11 cellular contexts compared by ENCODE assay signal in the genomic region with DNA sequence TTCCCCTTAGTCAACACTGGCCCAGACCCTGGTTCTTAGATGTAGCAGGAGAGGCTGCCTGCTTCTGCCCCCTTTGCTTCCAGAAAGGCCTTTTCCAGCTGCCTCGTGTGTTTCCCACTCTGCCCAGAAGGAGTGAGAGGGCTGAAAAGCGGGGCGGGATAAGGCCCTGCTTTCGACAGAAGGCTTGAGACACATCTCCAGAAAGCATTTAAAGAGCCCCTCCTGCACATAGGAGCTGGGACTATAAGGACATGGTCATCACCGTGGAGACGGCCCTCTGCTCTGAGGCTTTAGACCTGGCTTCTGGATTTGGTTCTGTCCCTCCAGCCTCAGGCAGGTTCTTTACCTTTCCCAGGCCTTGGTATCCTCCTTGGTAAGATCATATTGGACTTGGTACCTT. TPM values are rescaled to one million over a fixed set of nuclear protein-coding genes. Genes with fewer than 3 reads are reported as not detected.
DNase-seq lines count a peak whose midpoint lies in the region; ATAC-seq and TF ChIP-seq lines count a peak whose summit lies in the region.
"Had no signal": no experiment of that assay in that cellular context is flagged by ENCODE, and none has a peak within 500 bp of the region (broad histone marks: within the 10 kb centered on the region; RNA-seq: fewer than 3 reads in every experiment).

No MANE protein-coding gene starts in this region.

- no peak for ATAC-seq in effector memory CD8-positive, alpha-beta T cell (replicated peaks)
- ATAC-seq in mucosa of descending colon (peak; percentile 27), HG03196 (IDR thresholded peaks at IDR 0.05; ENCODE audit: unreplicated experiment) (no peak)

- no peaks in the 10 kb centered on the region for H3K9me3 ChIP-seq in mucosa of descending colon
- H3K9me3 ChIP-seq in tibial nerve, result no peaks in the 10 kb centered on the region

- H3K36me3 ChIP-seq in mucosa of descending colon (ENCODE audit: low read depth), result peaks cover 8% of the 10 kb centered on the region
- H3K36me3 ChIP-seq in tibial nerve, result peaks cover 0 to 43% (median 5%) of the 10 kb centered on the region in 3 donors

- peak overlapping the region; percentile 27 for H3K27ac Mint-ChIP-seq in activated T-cell treated with anti-CD3 and anti-CD28 coated beads, Interleukin-2, amount 50 U/mL, for 24 hours
- peak overlapping the region; percentile 66 to 68 for H3K27ac Mint-ChIP-seq in effector memory CD8-positive, alpha-beta T cell

- no peaks in the 10 kb centered on the region for H3K27me3 ChIP-seq in tibial nerve

- H3K27me3 Mint-ChIP-seq in activated T-cell treated with anti-CD3 and anti-CD28 coated beads, Interleukin-2, amount 50 U/mL, for 24 hours, result no peaks in the 10 kb centered on the region
- no peaks in the 10 kb centered on the region for H3K27me3 Mint-ChIP-seq in effector memory CD8-positive, alpha-beta T cell
- H3K27me3 Mint-ChIP-seq: IgD-negative memory B cell had no signal

- peaks cover 46% of the 10 kb centered on the region for H3K4me1 Mint-ChIP-seq in activated T-cell treated with anti-CD3 and anti-CD28 coated beads, Interleukin-2, amount 50 U/mL, for 24 hours (ENCODE audit: low read depth)
- peaks cover 17 to 32% of the 10 kb centered on the region in 2 donors for H3K4me1 Mint-ChIP-seq in effector memory CD8-positive, alpha-beta T cell (ENCODE audit: low read depth in 2 of 2)

- no peaks in the 10 kb centered on the region for H3K9me3 Mint-ChIP-seq in activated T-cell treated with anti-CD3 and anti-CD28 coated beads, Interleukin-2, amount 50 U/mL, for 24 hours
- H3K9me3 Mint-ChIP-seq in effector memory CD8-positive, alpha-beta T cell, result no peaks in the 10 kb centered on the region
- H3K9me3 Mint-ChIP-seq: IgD-negative memory B cell had no signal

- H3K4me3 Mint-ChIP-seq in activated T-cell treated with anti-CD3 and anti-CD28 coated beads, Interleukin-2, amount 50 U/mL, for 24 hours, result no peak overlapping the region
- H3K4me3 Mint-ChIP-seq in effector memory CD8-positive, alpha-beta T cell, result no peak overlapping the region
- H3K4me3 Mint-ChIP-seq: IgD-negative memory B cell had no signal

- WGBS in tibial nerve, 2 donors, result 47 to 50% methylated on average over 6 of the region's 6 CpGs

- no peaks in the 10 kb centered on the region for H3K4me1 ChIP-seq in mucosa of descending colon (ENCODE audit: low read depth)
- H3K4me1 ChIP-seq in tibial nerve, result peaks cover 0 to 25% (median 5%) of the 10 kb centered on the region in 4 donors

- intact Hi-C loops in mucosa of descending colon (cut with DNase I, micrococcal nuclease), result loop anchor here (10.0 kb wide), 1 partner anchor 106 kb away; no protein-coding TSS in a partner anchor

- no peak for TF ChIP-seq CTCF in mucosa of descending colon (IDR thresholded peaks at IDR 0.05)
- TF ChIP-seq CTCF in tibial nerve (IDR thresholded peaks at IDR 0.05), result no peak

- H3K27ac ChIP-seq in tibial nerve, result peak overlapping the region; percentile 54 to 94 (median 73)
- H3K27ac ChIP-seq: VCaP had no signal

- peaks cover 46% of the 10 kb centered on the region for H3K36me3 Mint-ChIP-seq in activated T-cell treated with anti-CD3 and anti-CD28 coated beads, Interleukin-2, amount 50 U/mL, for 24 hours (ENCODE audit: low read depth)
- peaks cover 62% of the 10 kb centered on the region for H3K36me3 Mint-ChIP-seq in effector memory CD8-positive, alpha-beta T cell (ENCODE audit: insufficient read depth)

- no peak overlapping the region for H3K4me3 ChIP-seq in mucosa of descending colon
- H3K4me3 ChIP-seq in tibial nerve, result no peak overlapping the region

- TF ChIP-seq EP300 in tibial nerve (IDR thresholded peaks at IDR 0.05), result no peak

- TF ChIP-seq POLR2A in tibial nerve (IDR thresholded peaks at IDR 0.05), result no peak

- no peak for DNase-seq in activated T-cell treated with anti-CD3 and anti-CD28 coated beads, Interleukin-2, amount 50 U/mL, for 24 hours
- DNase-seq in activated T-cell treated with anti-CD3 and anti-CD28 coated beads, Interleukin-2, amount 50 U/mL, for 48 hours, result no peak
- no peak for DNase-seq in effector memory CD8-positive, alpha-beta T cell
- DNase-seq in mucosa of descending colon, result no peak
- DNase-seq in tibial nerve (ENCODE audit: low spot score in 2 of 2), result no peak
- no peak for DNase-seq in HPDE6-E6E7 (ENCODE audit: extremely low spot score)
- DNase-seq in T1000 (lab: John Stamatoyannopoulos, UW), result no peak
- DNase-seq: NCI-H510A had no signal

RNA-seq across cellular contexts. Expression of gene CALM1, which starts 11.9 kb away (rescaled TPM):
- total RNA-seq in mucosa of descending colon (100 to 1,000 TPM; 610 to 985 (median 822) TPM), tibial nerve (100 to 1,000 TPM; 117 to 209 (median 165) TPM)
